In genomic region chr21:32306021-32306780, GRCh38 we compare ENCODE assay signal across 10 cellular contexts. TPM values are rescaled to one million over a fixed set of nuclear protein-coding genes. Genes with fewer than 3 reads are reported as not detected.
DNase-seq lines count a peak whose midpoint lies in the region; ATAC-seq and TF ChIP-seq lines count a peak whose summit lies in the region.
"Had no signal": no experiment of that assay in that cellular context is flagged by ENCODE, and none has a peak within 500 bp of the region (broad histone marks: within the 10 kb centered on the region; RNA-seq: fewer than 3 reads in every experiment).

No MANE protein-coding gene starts in this region.

- H3K27me3 Mint-ChIP-seq in nephron progenitor cell (ENCODE audit: low read depth, poor library complexity) = no peaks in the 10 kb centered on the region
- H3K27me3 Mint-ChIP-seq in activated T-helper 17 cell treated with anti-CD3 and anti-CD28 coated beads, Interleukin-2, amount 50 U/mL, for 72 hours = no peaks in the 10 kb centered on the region
- H3K27me3 Mint-ChIP-seq: naive B cell had no signal

- no peaks in the 10 kb centered on the region for H4K20me1 ChIP-seq in PC-3 (ENCODE audit: low read length)

- H2AFZ ChIP-seq in PC-3 (ENCODE audit: low read length) = no peak overlapping the region

- TF ChIP-seq CTCF in PC-3 (conservative IDR thresholded peaks at IDR 0.05; ENCODE audit: low read depth, low read length) (peak; percentile 33; the same call in 1 of the 2 replicates), fibroblast of mammary gland (conservative IDR thresholded peaks at IDR 0.05; ENCODE audit: control insufficient read depth, insufficient read depth, low read depth, low read length) (peak; percentile 8), nephron progenitor cell (IDR thresholded peaks at IDR 0.05) (peak; percentile 66)

- intact Hi-C loops in PC-3 (cut with micrococcal nuclease) = no loop called here

- no peaks in the 10 kb centered on the region for H3K9me3 Mint-ChIP-seq in nephron progenitor cell
- H3K9me3 Mint-ChIP-seq in activated T-helper 17 cell treated with anti-CD3 and anti-CD28 coated beads, Interleukin-2, amount 50 U/mL, for 72 hours = no peaks in the 10 kb centered on the region
- H3K9me3 Mint-ChIP-seq: naive B cell had no signal

- no peak overlapping the region for H3K27ac ChIP-seq in PC-3 (ENCODE audit: low read length)

- DNase-seq in ELF-1 (ENCODE audit: low read depth, low spot score) = peak; percentile 92
- DNase-seq in PC-3 = no peak
- DNase-seq in fibroblast of mammary gland (ENCODE audit: low read depth) = no peak
- peak; percentile 62 for DNase-seq in nephron progenitor cell
- DNase-seq in NCI-H146 treated with DMSO at 0.1 percent for 48 hours (lab: John Stamatoyannopoulos, UW; ENCODE audit: unreplicated experiment) = no peak
- DNase-seq in stimulated activated CD4-positive, alpha-beta T cell treated with anti-CD3 and anti-CD28 coated beads, Interleukin-15, amount 100 ng/mL, for 24 hours = no peak
- DNase-seq: naive B cell, NCI-H1436 treated with DMSO at 0.1 percent for 48 hours had no signal

- H3K36me3 ChIP-seq in PC-3 (ENCODE audit: low read depth, low read length) = peaks cover 34% of the 10 kb centered on the region

- H3K9me2 ChIP-seq in PC-3 (replicated peaks; ENCODE audit: low read length) = no peaks in the 10 kb centered on the region

- no peaks in the 10 kb centered on the region for H3K27me3 ChIP-seq in PC-3 (ENCODE audit: low read length)

- H3K36me3 Mint-ChIP-seq in nephron progenitor cell (ENCODE audit: low read depth) = peaks cover 34% of the 10 kb centered on the region
- H3K36me3 Mint-ChIP-seq in activated T-helper 17 cell treated with anti-CD3 and anti-CD28 coated beads, Interleukin-2, amount 50 U/mL, for 72 hours (ENCODE audit: low read depth) = peaks cover 36% of the 10 kb centered on the region

- no peaks in the 10 kb centered on the region for H3K9me3 ChIP-seq in PC-3 (ENCODE audit: low read length)

- peak overlapping the region; percentile 90 for H3K27ac Mint-ChIP-seq in nephron progenitor cell
- no peak overlapping the region for H3K27ac Mint-ChIP-seq in activated T-helper 17 cell treated with anti-CD3 and anti-CD28 coated beads, Interleukin-2, amount 50 U/mL, for 72 hours

- POLR2A ChIA-PET in PC-3 (lab: Charles Lee; ENCODE audit: unreplicated experiment) = no interaction called here

- H3K4me1 Mint-ChIP-seq in nephron progenitor cell = peaks cover 14% of the 10 kb centered on the region
- no peaks in the 10 kb centered on the region for H3K4me1 Mint-ChIP-seq in activated T-helper 17 cell treated with anti-CD3 and anti-CD28 coated beads, Interleukin-2, amount 50 U/mL, for 72 hours
- H3K4me1 Mint-ChIP-seq: naive B cell had no signal

- H3K79me2 ChIP-seq in PC-3 (ENCODE audit: low read length) = no peaks in the 10 kb centered on the region

- H3K4me3 Mint-ChIP-seq in nephron progenitor cell = no peak overlapping the region
- no peak overlapping the region for H3K4me3 Mint-ChIP-seq in activated T-helper 17 cell treated with anti-CD3 and anti-CD28 coated beads, Interleukin-2, amount 50 U/mL, for 72 hours
- H3K4me3 Mint-ChIP-seq: naive B cell had no signal

- no peaks in the 10 kb centered on the region for H3F3A ChIP-seq in PC-3 (ENCODE audit: low read length, unreplicated experiment)

- ATAC-seq in PC-3 = no peak
- ATAC-seq in activated T-helper 17 cell treated with anti-CD3 and anti-CD28 coated beads, Interleukin-2, amount 50 U/mL, for 72 hours (replicated peaks) = no peak
- no peak for ATAC-seq in HG03196 (IDR thresholded peaks at IDR 0.05; ENCODE audit: unreplicated experiment)

- no peak overlapping the region for H3K4me2 ChIP-seq in PC-3 (ENCODE audit: low read length)

- H3K4me3 ChIP-seq in PC-3 (ENCODE audit: low read length) = no peak overlapping the region
- H3K4me3 ChIP-seq in fibroblast of mammary gland (ENCODE audit: control insufficient read depth, low read depth, low read length) = no peak overlapping the region

- no TSS peak for BruUV-seq in PC-3 (replicated peaks; lab: Mats Ljungman, UMichigan)

- H3K4me1 ChIP-seq in PC-3 (ENCODE audit: insufficient read depth, low read length) = no peaks in the 10 kb centered on the region

- CTCF ChIA-PET in PC-3 (lab: Charles Lee) = interaction anchor here (0.5 kb wide), 1 partner anchor 239 kb away, joined by 4 read pairs; no protein-coding TSS in a partner anchor

- no peak overlapping the region for H3K9ac ChIP-seq in PC-3 (ENCODE audit: low read length)

RNA-seq across cellular contexts. Expression of gene MRAP, which starts 7.5 kb away (rescaled TPM):
- not detected in 2 replicates for total RNA-seq in PC-3 (2014; rRNA removed)
- total RNA-seq in activated T-helper 17 cell treated with anti-CD3 and anti-CD28 coated beads, Interleukin-2, amount 50 U/mL, for 72 hours = not detected

RNA-seq across cellular contexts. Expression of gene MIS18A, which starts 27.4 kb away (rescaled TPM):
- 42.0 and 54.5 TPM in 2 replicates for total RNA-seq in PC-3 (2014; rRNA removed)
- total RNA-seq in activated T-helper 17 cell treated with anti-CD3 and anti-CD28 coated beads, Interleukin-2, amount 50 U/mL, for 72 hours = 10 to 100 TPM; 15.3 to 22.4 TPM

Comparison
In these comparisons a context has a peak if more than half of its experiments do, and no peak if none do; other contexts are left out.
1. DNase-seq: peak in ELF-1 (single experiment) and nephron progenitor cell (single experiment); none in PC-3 (single experiment), fibroblast of mammary gland (single experiment), NCI-H146 treated with DMSO at 0.1 percent for 48 hours (single experiment) and stimulated activated CD4-positive, alpha-beta T cell treated with anti-CD3 and anti-CD28 coated beads, Interleukin-15, amount 100 ng/mL, for 24 hours (single experiment).
2. CTCF ChIP-seq: peak in every context shown above with its lines; median percentile 66 in nephron progenitor cell; 33 in PC-3; 8 in fibroblast of mammary gland.